19 cellular contexts compared by ENCODE assay signal in the genomic region with DNA sequence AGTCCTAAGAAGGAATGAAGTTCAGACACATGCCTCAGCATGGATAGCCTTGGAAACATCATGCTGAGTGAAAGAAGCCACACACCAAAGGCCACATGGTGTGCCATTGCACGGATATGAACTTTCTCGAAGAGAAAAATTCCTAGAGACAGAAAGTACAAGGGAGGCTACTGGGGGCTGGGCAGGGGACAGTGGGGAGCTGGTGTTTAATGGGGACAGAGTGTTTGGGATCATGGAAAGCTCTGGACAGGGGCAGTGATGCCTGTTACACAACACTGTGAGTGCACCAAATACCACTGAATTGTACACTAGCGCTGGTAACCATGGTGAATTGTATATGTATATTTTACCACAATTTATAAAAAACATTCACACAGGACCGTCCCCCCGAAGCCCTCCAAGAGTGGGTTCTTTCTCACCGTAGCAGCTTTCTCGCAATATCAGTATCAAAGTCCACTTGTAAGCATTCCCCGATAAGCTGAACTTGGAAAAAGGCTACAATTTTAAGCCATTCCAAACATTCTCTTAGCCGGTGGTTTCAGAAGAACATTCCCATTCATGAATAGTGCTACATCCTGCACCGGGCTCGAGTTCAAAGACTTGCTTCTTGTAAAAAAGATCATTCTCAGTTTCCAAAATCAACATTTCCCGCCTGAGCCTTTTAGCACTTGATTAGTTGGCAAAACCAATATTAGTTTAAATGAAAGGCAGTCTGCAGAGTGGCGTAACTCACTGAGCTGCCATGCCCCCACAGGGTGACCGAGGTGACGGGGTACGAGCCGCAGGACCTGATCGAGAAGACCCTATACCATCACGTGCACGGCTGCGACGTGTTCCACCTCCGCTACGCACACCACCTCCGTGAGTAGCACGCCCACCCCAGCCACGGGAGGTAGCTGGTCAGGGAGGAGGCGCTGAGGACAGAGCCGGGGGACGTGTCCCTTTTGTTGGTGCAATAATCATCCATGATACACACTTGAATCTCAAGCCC. TPM values are rescaled to one million over a fixed set of nuclear protein-coding genes. Genes with fewer than 3 reads are reported as not detected.
"Had no signal": no experiment of that assay in that cellular context is flagged by ENCODE, and none has a peak within 500 bp of the region (broad histone marks: within the 10 kb centered on the region; RNA-seq: fewer than 3 reads in every experiment).

No MANE protein-coding gene starts in this region.

- H3K27ac ChIP-seq: brain microvascular endothelial cell, epithelial cell of prostate, right atrium auricular region, skin epidermis, transverse colon had no signal

- H3K4me1 Mint-ChIP-seq: activated naive CD8-positive, alpha-beta T cell treated with anti-CD3 and anti-CD28 coated beads for 36 hours; immature natural killer cell had no signal

- H3K27ac Mint-ChIP-seq: activated naive CD8-positive, alpha-beta T cell treated with anti-CD3 and anti-CD28 coated beads for 36 hours; dendritic cell treated with granulocyte-macrophage colony-stimulating factor and Interleukin-4, amounts not matched to agents 40 ng/mL and 50 ng/mL, for 4 days; immature natural killer cell had no signal

- H3K9me3 Mint-ChIP-seq: activated naive CD8-positive, alpha-beta T cell treated with anti-CD3 and anti-CD28 coated beads for 36 hours; dendritic cell treated with granulocyte-macrophage colony-stimulating factor and Interleukin-4, amounts not matched to agents 40 ng/mL and 50 ng/mL, for 4 days; immature natural killer cell had no signal

- FAIRE-seq: frontal cortex had no signal

- H3K4me3 ChIP-seq: lung, right atrium auricular region, skin epidermis, transverse colon had no signal

- H3K9me3 ChIP-seq: right atrium auricular region, transverse colon had no signal

- H3K4me3 Mint-ChIP-seq: activated naive CD8-positive, alpha-beta T cell treated with anti-CD3 and anti-CD28 coated beads for 36 hours; dendritic cell treated with granulocyte-macrophage colony-stimulating factor and Interleukin-4, amounts not matched to agents 40 ng/mL and 50 ng/mL, for 4 days; immature natural killer cell had no signal

- DNase-seq: activated CD4-positive, alpha-beta T cell treated with anti-CD3 and anti-CD28 coated beads, Interleukin-2, amount 50 U/mL, for 48 hours; activated CD4-positive, CD25-positive, alpha-beta regulatory T cell treated with anti-CD3 and anti-CD28 coated beads, Interleukin-2, amount 50 U/mL, for 72 hours; activated gamma-delta T cell treated with Interleukin-2 at 50 U/mL for 16 hours; activated naive CD8-positive, alpha-beta T cell treated with anti-CD3 and anti-CD28 coated beads for 36 hours; amygdala; brain microvascular endothelial cell; effector memory CD4-positive, alpha-beta T cell; immature natural killer cell; stimulated activated CD4-positive, alpha-beta T cell treated with anti-CD3 and anti-CD28 coated beads, Interleukin-4, amount 100 ng/mL, for 4 hours; stimulated activated CD8-positive, alpha-beta memory T cell treated with anti-CD3 and anti-CD28 coated beads, Interleukin-4, amount 100 ng/mL, for 48 hours; stimulated activated naive CD4-positive, alpha-beta T cell treated with Interleukin-2 at 50 U/mL for 16 hours; transverse colon had no signal

- H3K36me3 ChIP-seq: brain microvascular endothelial cell, right atrium auricular region, transverse colon had no signal

- H3K27me3 ChIP-seq: brain microvascular endothelial cell, right atrium auricular region had no signal

- H3K4me1 ChIP-seq: right atrium auricular region, transverse colon had no signal

- H3K36me3 Mint-ChIP-seq: activated naive CD8-positive, alpha-beta T cell treated with anti-CD3 and anti-CD28 coated beads for 36 hours; immature natural killer cell had no signal

RNA-seq across cellular contexts. Expression of a gene that starts 31.7 kb away (rescaled TPM):
- total RNA-seq: activated naive CD8-positive, alpha-beta T cell treated with anti-CD3 and anti-CD28 coated beads for 36 hours; fibroblast of lung; frontal cortex; lung; right atrium auricular region had no signal
- polyA plus RNA-seq: immature natural killer cell, lung had no signal
